9 cellular contexts compared by ENCODE assay signal in the genomic region with DNA sequence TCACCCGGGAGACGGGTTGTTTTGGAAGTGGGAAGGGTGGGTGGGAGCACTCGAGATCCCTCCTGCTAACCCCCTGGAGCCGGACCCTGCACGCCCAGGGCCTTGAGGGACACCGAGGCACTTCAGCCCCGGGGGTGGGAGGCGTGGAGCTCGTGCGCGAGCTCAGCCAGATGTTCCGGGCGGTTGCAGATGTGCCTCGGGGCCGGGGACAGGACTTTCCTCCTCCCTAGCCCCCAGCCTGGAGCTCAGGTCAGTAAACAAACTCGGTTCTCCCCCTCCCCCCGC. TPM values are rescaled to one million over a fixed set of nuclear protein-coding genes. Genes with fewer than 3 reads are reported as not detected.
DNase-seq lines count a peak whose midpoint lies in the region; TF ChIP-seq lines count a peak whose summit lies in the region.
"Had no signal": no experiment of that assay in that cellular context is flagged by ENCODE, and none has a peak within 500 bp of the region (broad histone marks: within the 10 kb centered on the region; RNA-seq: fewer than 3 reads in every experiment).

No MANE protein-coding gene starts in this region.

- H3K4me1 ChIP-seq in ES-I3 (ENCODE audit: insufficient read depth, low read length) (no peaks in the 10 kb centered on the region; the same call in 1 of the 2 replicates), Peyer's patch (peaks cover 6 to 63% (median 38%) of the 10 kb centered on the region in 4 donors), prostate gland (replicated peaks) (peaks cover 12% of the 10 kb centered on the region)

- H3K9me3 ChIP-seq in ES-I3 (ENCODE audit: control insufficient read depth, insufficient read depth, low read length) (no peaks in the 10 kb centered on the region), Peyer's patch (no peaks in the 10 kb centered on the region), prostate gland (no peaks in the 10 kb centered on the region)

- DNase-seq in Peyer's patch (no peak), fibroblast of the aortic adventitia (ENCODE audit: low read depth) (no peak), prostate gland (ENCODE audit: low spot score) (no peak), NCI-H146 treated with DMSO at 0.1 percent for 48 hours (lab: John Stamatoyannopoulos, UW; ENCODE audit: unreplicated experiment) (no peak), NCI-H128 (lab: John Stamatoyannopoulos, UW; ENCODE audit: unreplicated experiment) (no peak), GM19238 (ENCODE audit: insufficient read length, low spot score) (no peak)
- DNase-seq in effector CD8-positive, alpha-beta T cell (lab: John Stamatoyannopoulos, UW) = no peak
- DNase-seq: NCI-H1694 treated with DMSO at 0.1 percent for 48 hours had no signal

- intact Hi-C loops in prostate gland (cut with DNase I) = loop anchor here (2.0 to 10.0 kb wide), 3 partner anchors 27 to 312 kb away; partner anchors contain the start of gene EMSY

- H3K4me3 ChIP-seq in Peyer's patch (peak overlapping the region; percentile 47 to 69 (median 64)), fibroblast of the aortic adventitia (ENCODE audit: low read depth, low read length) (peak overlapping the region; percentile 57), prostate gland (peak overlapping the region; percentile 36 to 41)

- TF ChIP-seq CTCF in Peyer's patch (IDR thresholded peaks at IDR 0.05) (no peak), fibroblast of the aortic adventitia (IDR thresholded peaks at IDR 0.05; ENCODE audit: insufficient read depth, low read length) (no peak), prostate gland (IDR thresholded peaks at IDR 0.05) (no peak)

- H3K27me3 ChIP-seq in Peyer's patch (peaks cover 0 to 19% of the 10 kb centered on the region in 2 donors), prostate gland (replicated peaks; ENCODE audit: insufficient read depth) (no peaks in the 10 kb centered on the region)

- no peak for TF ChIP-seq POLR2A in Peyer's patch (IDR thresholded peaks at IDR 0.05)
- TF ChIP-seq POLR2A in prostate gland (IDR thresholded peaks at IDR 0.05) = no peak

- H3K36me3 ChIP-seq in ES-I3 (ENCODE audit: insufficient read depth, low read length) (no peaks in the 10 kb centered on the region), Peyer's patch (no peaks in the 10 kb centered on the region), prostate gland (no peaks in the 10 kb centered on the region)

- H3K9ac ChIP-seq in ES-I3 (ENCODE audit: low read depth, low read length) = peak overlapping the region; percentile 67; the same call in 1 of the 2 replicates

- WGBS in prostate gland = under 1% methylated on average over 17 of the region's 17 CpGs

- peak overlapping the region in 2 of 4 donors; percentile 49 to 63 for H3K27ac ChIP-seq in Peyer's patch
- H3K27ac ChIP-seq in prostate gland = no peak overlapping the region

RNA-seq across cellular contexts. Expression of gene WNT11, which starts 3.3 kb away (rescaled TPM):
- total RNA-seq in Peyer's patch = 1 to 10 TPM; 6.6 to 7.5 (median 6.9) TPM
- total RNA-seq in fibroblast of the aortic adventitia (ENCODE audit: low replicate concordance) = 1.2 TPM in 1 of 2 replicates, not detected in the other
- total RNA-seq in prostate gland = 1 to 10 TPM; 4.1 to 9.3 TPM
